21 cellular contexts compared by ENCODE assay signal in the genomic region with DNA sequence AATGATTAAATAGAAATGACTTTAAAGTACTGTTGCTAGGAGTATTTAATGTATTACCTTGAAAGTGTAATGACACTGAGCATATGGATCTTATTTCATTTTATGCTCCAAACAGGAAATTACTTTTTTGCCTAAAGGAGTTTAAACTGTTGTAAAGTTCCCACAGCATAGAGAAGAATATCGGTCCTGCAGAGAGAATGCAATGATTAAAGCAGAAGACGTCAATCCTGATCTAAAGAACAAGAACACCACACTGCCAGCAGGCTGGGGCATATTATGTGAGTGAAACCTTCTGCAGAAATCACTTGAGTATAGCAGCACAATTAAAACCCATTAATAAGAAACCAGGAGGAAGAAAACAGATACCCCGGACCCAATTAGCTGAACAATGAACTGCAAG.
"Had no signal": no experiment of that assay in that cellular context is flagged by ENCODE, and none has a peak within 500 bp of the region (broad histone marks: within the 10 kb centered on the region; RNA-seq: fewer than 3 reads in every experiment).

No MANE protein-coding gene starts in this region.

- H3K36me3 ChIP-seq: esophagus muscularis mucosa, gastrocnemius medialis, neutrophil, right lobe of liver, tibial artery, upper lobe of left lung, uterus had no signal

- H3K27me3 ChIP-seq: esophagus muscularis mucosa, gastrocnemius medialis, neutrophil, right lobe of liver, tibial artery, upper lobe of left lung, uterus had no signal

- H3K4me3 ChIP-seq: esophagus muscularis mucosa, gastrocnemius medialis, psoas muscle, right lobe of liver, tibial artery, upper lobe of left lung, uterus had no signal

- H3K9me3 ChIP-seq: esophagus muscularis mucosa, gastrocnemius medialis, neutrophil, psoas muscle, right lobe of liver, tibial artery, upper lobe of left lung, uterus had no signal

- DNase-seq: effector memory CD8-positive, alpha-beta T cell; gastrocnemius medialis; glutamatergic neuron; immature natural killer cell; kidney; left colon; left ventricle myocardium superior; naive thymus-derived CD4-positive, alpha-beta T cell; nephron progenitor cell; psoas muscle; retina; right lobe of liver; stimulated activated CD4-positive, alpha-beta T cell treated with anti-CD3 and anti-CD28 coated beads, Interleukin-4, amount 100 ng/mL, for 24 hours; tibial artery; upper lobe of left lung; uterus had no signal

- H3K4me3 Mint-ChIP-seq: dendritic cell treated with granulocyte-macrophage colony-stimulating factor and Interleukin-4, amounts not matched to agents 40 ng/mL and 50 ng/mL, for 4 days; effector memory CD8-positive, alpha-beta T cell; immature natural killer cell; naive thymus-derived CD4-positive, alpha-beta T cell; nephron progenitor cell; stimulated activated memory B cell treated with anti-CD40 and anti-IgM and Interleukin-4, amounts not matched to agents 10 μg/mL and 1 μg/mL and 100 μg/mL, for 72 hours; stimulated activated naive CD8-positive, alpha-beta T cell treated with anti-CD3 and anti-CD28 coated beads, Interleukin-15, Interleukin-2, amounts not matched to agents 100 ng/mL and 50 ng/mL, for 24 hours had no signal

- H3K9me3 Mint-ChIP-seq: dendritic cell treated with granulocyte-macrophage colony-stimulating factor and Interleukin-4, amounts not matched to agents 40 ng/mL and 50 ng/mL, for 4 days; effector memory CD8-positive, alpha-beta T cell; immature natural killer cell; nephron progenitor cell; stimulated activated memory B cell treated with anti-CD40 and anti-IgM and Interleukin-4, amounts not matched to agents 10 μg/mL and 1 μg/mL and 100 μg/mL, for 72 hours; stimulated activated naive CD8-positive, alpha-beta T cell treated with anti-CD3 and anti-CD28 coated beads, Interleukin-15, Interleukin-2, amounts not matched to agents 100 ng/mL and 50 ng/mL, for 24 hours had no signal

- H3K36me3 Mint-ChIP-seq: stimulated activated memory B cell treated with anti-CD40 and anti-IgM and Interleukin-4, amounts not matched to agents 10 μg/mL and 1 μg/mL and 100 μg/mL, for 72 hours had no signal

- H3K4me1 ChIP-seq: gastrocnemius medialis, psoas muscle, right lobe of liver, uterus had no signal

- H3K27ac Mint-ChIP-seq: dendritic cell treated with granulocyte-macrophage colony-stimulating factor and Interleukin-4, amounts not matched to agents 40 ng/mL and 50 ng/mL, for 4 days; effector memory CD8-positive, alpha-beta T cell; immature natural killer cell; naive thymus-derived CD4-positive, alpha-beta T cell; nephron progenitor cell; stimulated activated memory B cell treated with anti-CD40 and anti-IgM and Interleukin-4, amounts not matched to agents 10 μg/mL and 1 μg/mL and 100 μg/mL, for 72 hours; stimulated activated naive CD8-positive, alpha-beta T cell treated with anti-CD3 and anti-CD28 coated beads, Interleukin-15, Interleukin-2, amounts not matched to agents 100 ng/mL and 50 ng/mL, for 24 hours had no signal

- H3K4me1 Mint-ChIP-seq: immature natural killer cell, nephron progenitor cell had no signal

- H3K27me3 Mint-ChIP-seq: dendritic cell treated with granulocyte-macrophage colony-stimulating factor and Interleukin-4, amounts not matched to agents 40 ng/mL and 50 ng/mL, for 4 days; naive thymus-derived CD4-positive, alpha-beta T cell; stimulated activated memory B cell treated with anti-CD40 and anti-IgM and Interleukin-4, amounts not matched to agents 10 μg/mL and 1 μg/mL and 100 μg/mL, for 72 hours had no signal
